ENCODE assay signal across 1 cellular context in genomic region chr1:42420911-42421585, GRCh38.
TF ChIP-seq lines count a peak whose summit lies in the region.

No MANE protein-coding gene starts in this region.

TF ChIP-seq in K562, 482 proteins besides CTCF, POLR2A, EP300 and RAD21:
- TF ChIP-seq NFIC (IDR thresholded peaks at IDR 0.05) (peak; percentile 69), ZFP30 (CRISPR knock-in tag; IDR thresholded peaks at IDR 0.05; ENCODE audit: borderline replicate concordance) (no peak)
TF ChIP-seq in K562: peak in this region for 1.
